In the genomic region with DNA sequence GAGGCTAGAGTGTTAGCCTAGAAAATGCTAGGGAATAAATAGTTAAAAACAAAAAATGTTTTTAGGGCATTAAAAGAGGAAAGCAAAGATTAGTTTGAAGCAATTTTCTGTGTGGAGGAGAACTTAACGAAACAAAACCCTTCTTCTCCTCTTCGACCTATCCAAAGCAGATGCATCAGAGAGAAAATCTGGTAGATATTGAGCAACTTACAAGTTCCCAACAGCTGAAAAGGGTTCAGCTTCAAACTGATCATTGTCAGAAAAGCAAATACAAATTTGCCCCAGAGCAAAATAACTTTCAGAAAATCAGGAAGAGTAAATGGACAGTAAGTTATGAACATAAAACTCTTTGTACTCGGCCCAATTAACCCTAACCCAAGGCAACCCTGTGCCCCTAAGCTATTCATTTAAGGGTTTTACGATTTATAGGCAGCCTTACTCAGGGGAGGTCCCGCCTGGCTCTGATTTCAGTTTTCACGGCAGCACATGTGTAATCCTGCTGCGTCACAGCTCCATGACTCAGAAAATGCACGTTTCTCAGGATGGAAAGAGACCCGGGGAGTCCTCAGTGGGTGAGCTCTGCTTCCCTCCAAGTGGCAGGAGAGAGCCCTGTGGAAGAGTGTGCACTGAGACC, we compare ENCODE assay signal across 1 cellular context.
TF ChIP-seq lines count a peak whose summit lies in the region.

No MANE protein-coding gene starts in this region.

TF ChIP-seq in HEK293, 187 proteins besides CTCF, POLR2A, EP300 and RAD21 (continued from another document):
- TF ChIP-seq, protein P1, sequence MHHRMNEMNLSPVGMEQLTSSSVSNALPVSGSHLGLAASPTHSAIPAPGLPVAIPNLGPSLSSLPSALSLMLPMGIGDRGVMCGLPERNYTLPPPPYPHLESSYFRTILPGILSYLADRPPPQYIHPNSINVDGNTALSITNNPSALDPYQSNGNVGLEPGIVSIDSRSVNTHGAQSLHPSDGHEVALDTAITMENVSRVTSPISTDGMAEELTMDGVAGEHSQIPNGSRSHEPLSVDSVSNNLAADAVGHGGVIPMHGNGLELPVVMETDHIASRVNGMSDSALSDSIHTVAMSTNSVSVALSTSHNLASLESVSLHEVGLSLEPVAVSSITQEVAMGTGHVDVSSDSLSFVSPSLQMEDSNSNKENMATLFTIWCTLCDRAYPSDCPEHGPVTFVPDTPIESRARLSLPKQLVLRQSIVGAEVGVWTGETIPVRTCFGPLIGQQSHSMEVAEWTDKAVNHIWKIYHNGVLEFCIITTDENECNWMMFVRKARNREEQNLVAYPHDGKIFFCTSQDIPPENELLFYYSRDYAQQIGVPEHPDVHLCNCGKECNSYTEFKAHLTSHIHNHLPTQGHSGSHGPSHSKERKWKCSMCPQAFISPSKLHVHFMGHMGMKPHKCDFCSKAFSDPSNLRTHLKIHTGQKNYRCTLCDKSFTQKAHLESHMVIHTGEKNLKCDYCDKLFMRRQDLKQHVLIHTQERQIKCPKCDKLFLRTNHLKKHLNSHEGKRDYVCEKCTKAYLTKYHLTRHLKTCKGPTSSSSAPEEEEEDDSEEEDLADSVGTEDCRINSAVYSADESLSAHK (tag by site-specific recombination; IDR thresholded peaks at IDR 0.05): peak; percentile 88
- TF ChIP-seq ZFP69B (tag by site-specific recombination; IDR thresholded peaks at IDR 0.05) (0 out of 2 replicates have a peak, but pooled peaks have one; percentile 47), FEZF1 (tag by site-specific recombination; IDR thresholded peaks at IDR 0.05) (peak; percentile 94), ZNF621 (tag by site-specific recombination; IDR thresholded peaks at IDR 0.05) (no peak), ZSCAN30 (tag by site-specific recombination; IDR thresholded peaks at IDR 0.05) (peak; percentile 52; the same call in 1 of the 2 replicates), ZNF561 (tag by site-specific recombination; IDR thresholded peaks at IDR 0.05; ENCODE audit: borderline replicate concordance) (no peak)
- TF ChIP-seq, protein P2, sequence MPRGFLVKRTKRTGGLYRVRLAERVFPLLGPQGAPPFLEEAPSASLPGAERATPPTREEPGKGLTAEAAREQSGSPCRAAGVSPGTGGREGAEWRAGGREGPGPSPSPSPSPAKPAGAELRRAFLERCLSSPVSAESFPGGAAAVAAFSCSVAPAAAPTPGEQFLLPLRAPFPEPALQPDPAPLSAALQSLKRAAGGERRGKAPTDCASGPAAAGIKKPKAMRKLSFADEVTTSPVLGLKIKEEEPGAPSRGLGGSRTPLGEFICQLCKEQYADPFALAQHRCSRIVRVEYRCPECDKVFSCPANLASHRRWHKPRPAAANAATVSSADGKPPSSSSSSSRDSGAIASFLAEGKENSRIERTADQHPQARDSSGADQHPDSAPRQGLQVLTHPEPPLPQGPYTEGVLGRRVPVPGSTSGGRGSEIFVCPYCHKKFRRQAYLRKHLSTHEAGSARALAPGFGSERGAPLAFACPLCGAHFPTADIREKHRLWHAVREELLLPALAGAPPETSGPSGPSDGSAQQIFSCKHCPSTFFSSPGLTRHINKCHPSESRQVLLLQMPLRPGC (tag by site-specific recombination; IDR thresholded peaks at IDR 0.05): peak; percentile 90
- TF ChIP-seq, protein P3, sequence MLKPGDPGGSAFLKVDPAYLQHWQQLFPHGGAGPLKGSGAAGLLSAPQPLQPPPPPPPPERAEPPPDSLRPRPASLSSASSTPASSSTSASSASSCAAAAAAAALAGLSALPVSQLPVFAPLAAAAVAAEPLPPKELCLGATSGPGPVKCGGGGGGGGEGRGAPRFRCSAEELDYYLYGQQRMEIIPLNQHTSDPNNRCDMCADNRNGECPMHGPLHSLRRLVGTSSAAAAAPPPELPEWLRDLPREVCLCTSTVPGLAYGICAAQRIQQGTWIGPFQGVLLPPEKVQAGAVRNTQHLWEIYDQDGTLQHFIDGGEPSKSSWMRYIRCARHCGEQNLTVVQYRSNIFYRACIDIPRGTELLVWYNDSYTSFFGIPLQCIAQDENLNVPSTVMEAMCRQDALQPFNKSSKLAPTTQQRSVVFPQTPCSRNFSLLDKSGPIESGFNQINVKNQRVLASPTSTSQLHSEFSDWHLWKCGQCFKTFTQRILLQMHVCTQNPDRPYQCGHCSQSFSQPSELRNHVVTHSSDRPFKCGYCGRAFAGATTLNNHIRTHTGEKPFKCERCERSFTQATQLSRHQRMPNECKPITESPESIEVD (tag by site-specific recombination; IDR thresholded peaks at IDR 0.05): peak; percentile 89
TF ChIP-seq in HEK293: peak in this region for 59.
